18 cellular contexts compared by ENCODE assay signal in genomic region chr16:31143889-31144148, GRCh38. TPM values are rescaled to one million over a fixed set of nuclear protein-coding genes. Genes with fewer than 3 reads are reported as not detected.
DNase-seq lines count a peak whose midpoint lies in the region; ATAC-seq and TF ChIP-seq lines count a peak whose summit lies in the region.
"Had no signal": no experiment of that assay in that cellular context is flagged by ENCODE, and none has a peak within 500 bp of the region (broad histone marks: within the 10 kb centered on the region; RNA-seq: fewer than 3 reads in every experiment).

No MANE protein-coding gene starts in this region.

- H3K36me3 ChIP-seq in osteoblast (ENCODE audit: insufficient read depth, low read length), result no peaks in the 10 kb centered on the region
- H3K36me3 ChIP-seq: heart right ventricle, lower lobe of right lung, upper lobe of left lung had no signal

- peak overlapping the region; percentile 63 for H3K27ac Mint-ChIP-seq in activated CD8-positive, alpha-beta memory T cell treated with anti-CD3 and anti-CD28 coated beads, Interleukin-2, amount 10 ng/mL, durations not matched to agents 7 days and 5 days
- H3K27ac Mint-ChIP-seq in dendritic cell treated with granulocyte-macrophage colony-stimulating factor and Interleukin-4, amounts not matched to agents 40 ng/mL and 50 ng/mL, for 4 days, result peak overlapping the region; percentile 89

- no peaks in the 10 kb centered on the region for H3K79me2 ChIP-seq in osteoblast (ENCODE audit: insufficient read depth, low read length)

- intact Hi-C loops in dendritic cell treated with granulocyte-macrophage colony-stimulating factor and Interleukin-4, amounts not matched to agents 40 ng/mL and 50 ng/mL, for 4 days (cut with micrococcal nuclease), result loop anchor here (5.0 kb wide), 1 partner anchor 37 kb away; the partner anchor contains the start of gene BCKDK

- H3K4me1 ChIP-seq in osteoblast (ENCODE audit: insufficient read depth, low read length), result peaks cover 14% of the 10 kb centered on the region

- no peak overlapping the region for H3K4me3 Mint-ChIP-seq in activated CD8-positive, alpha-beta memory T cell treated with anti-CD3 and anti-CD28 coated beads, Interleukin-2, amount 10 ng/mL, durations not matched to agents 7 days and 5 days
- no peak overlapping the region for H3K4me3 Mint-ChIP-seq in dendritic cell treated with granulocyte-macrophage colony-stimulating factor and Interleukin-4, amounts not matched to agents 40 ng/mL and 50 ng/mL, for 4 days

- no peak for DNase-seq in activated CD8-positive, alpha-beta memory T cell treated with anti-CD3 and anti-CD28 coated beads, Interleukin-2, amount 10 ng/mL, durations not matched to agents 7 days and 5 days
- DNase-seq in activated CD8-positive, alpha-beta memory T cell treated with anti-CD3 and anti-CD28 coated beads, Interleukin-2, amount 50 U/mL, for 4 hours, result no peak
- DNase-seq in RWPE1 (ENCODE audit: low spot score), result no peak
- DNase-seq in osteoblast (ENCODE audit: insufficient read length, low spot score, missing footprints), result peak; percentile 58
- no peak for DNase-seq in stimulated activated CD4-positive, alpha-beta T cell treated with anti-CD3 and anti-CD28 coated beads, Interleukin-15, amount 100 ng/mL, for 24 hours
- no peak for DNase-seq in COLO668 (lab: John Stamatoyannopoulos, UW; ENCODE audit: unreplicated experiment)
- DNase-seq: ACHN; central memory CD4-positive, alpha-beta T cell; effector CD8-positive, alpha-beta T cell; heart right ventricle; lower lobe of right lung; NCI-H1694; RPMI8226 had no signal

- no peaks in the 10 kb centered on the region for H3K9me3 Mint-ChIP-seq in activated CD8-positive, alpha-beta memory T cell treated with anti-CD3 and anti-CD28 coated beads, Interleukin-2, amount 10 ng/mL, durations not matched to agents 7 days and 5 days (ENCODE audit: low read depth)
- no peaks in the 10 kb centered on the region for H3K9me3 Mint-ChIP-seq in dendritic cell treated with granulocyte-macrophage colony-stimulating factor and Interleukin-4, amounts not matched to agents 40 ng/mL and 50 ng/mL, for 4 days

- no peak for ATAC-seq in activated CD8-positive, alpha-beta memory T cell treated with anti-CD3 and anti-CD28 coated beads, Interleukin-2, amount 10 ng/mL, durations not matched to agents 7 days and 5 days
- ATAC-seq in HG03571 (IDR thresholded peaks at IDR 0.05; ENCODE audit: unreplicated experiment), result no peak
- ATAC-seq: heart right ventricle, lower lobe of right lung had no signal

- H3K4me1 Mint-ChIP-seq in activated CD8-positive, alpha-beta memory T cell treated with anti-CD3 and anti-CD28 coated beads, Interleukin-2, amount 10 ng/mL, durations not matched to agents 7 days and 5 days, result peaks cover 10% of the 10 kb centered on the region
- H3K4me1 Mint-ChIP-seq in dendritic cell treated with granulocyte-macrophage colony-stimulating factor and Interleukin-4, amounts not matched to agents 40 ng/mL and 50 ng/mL, for 4 days (ENCODE audit: low read depth), result peaks cover 72% of the 10 kb centered on the region

- H3K4me2 ChIP-seq in osteoblast (ENCODE audit: insufficient read depth, low read length), result no peak overlapping the region

- H3K36me3 Mint-ChIP-seq in activated CD8-positive, alpha-beta memory T cell treated with anti-CD3 and anti-CD28 coated beads, Interleukin-2, amount 10 ng/mL, durations not matched to agents 7 days and 5 days, result no peaks in the 10 kb centered on the region
- H3K36me3 Mint-ChIP-seq in dendritic cell treated with granulocyte-macrophage colony-stimulating factor and Interleukin-4, amounts not matched to agents 40 ng/mL and 50 ng/mL, for 4 days (ENCODE audit: low read depth), result peaks cover 62% of the 10 kb centered on the region

- no peaks in the 10 kb centered on the region for H4K20me1 ChIP-seq in osteoblast (ENCODE audit: insufficient read depth, low read length)

- CTCF ChIA-PET in activated CD8-positive, alpha-beta memory T cell treated with anti-CD3 and anti-CD28 coated beads, Interleukin-2, amount 10 ng/mL, durations not matched to agents 7 days and 5 days (lab: Charles Lee), result interaction anchor here (0.6 to 2.8 kb wide), 5 partner anchors 22 to 158 kb away, joined by 3 to 35 read pairs (median 19); partner anchors contain the start of gene KAT8
- CTCF ChIA-PET in RWPE1 (lab: Yijun Ruan, JAX), result interaction anchor here (0.5 to 2.4 kb wide), 2 partner anchors 51 to 158 kb away, joined by 3 to 23 read pairs; partner anchors contain the start of gene HSD3B7

- no peaks in the 10 kb centered on the region for H3K9me3 ChIP-seq in osteoblast (ENCODE audit: low read depth, low read length)
- H3K9me3 ChIP-seq: heart right ventricle, lower lobe of right lung, upper lobe of left lung had no signal

- H3K27me3 Mint-ChIP-seq in activated CD8-positive, alpha-beta memory T cell treated with anti-CD3 and anti-CD28 coated beads, Interleukin-2, amount 10 ng/mL, durations not matched to agents 7 days and 5 days, result peaks cover 10% of the 10 kb centered on the region
- no peaks in the 10 kb centered on the region for H3K27me3 Mint-ChIP-seq in dendritic cell treated with granulocyte-macrophage colony-stimulating factor and Interleukin-4, amounts not matched to agents 40 ng/mL and 50 ng/mL, for 4 days

- H2AFZ ChIP-seq in osteoblast (ENCODE audit: low read length), result no peak overlapping the region

- peaks cover 26% of the 10 kb centered on the region for H3K27me3 ChIP-seq in osteoblast (ENCODE audit: insufficient read depth, low read length)
- H3K27me3 ChIP-seq: upper lobe of left lung had no signal

- POLR2A ChIA-PET in RWPE1 (lab: Yijun Ruan, JAX; ENCODE audit: low non-redundant PET), result no interaction called here

- H3K27ac ChIP-seq in RWPE1, result 0 out of 2 replicates have a peak overlapping the region, but pooled peaks have one; percentile 21
- no peak overlapping the region for H3K27ac ChIP-seq in osteoblast (ENCODE audit: low read depth, low read length)
- H3K27ac ChIP-seq: heart right ventricle, lower lobe of right lung, upper lobe of left lung had no signal

- no peak for TF ChIP-seq CTCF in RWPE1 (conservative IDR thresholded peaks at IDR 0.05; ENCODE audit: low read depth)
- TF ChIP-seq CTCF in osteoblast (IDR thresholded peaks at IDR 0.05; ENCODE audit: extremely low read depth, low read depth, low read length), result no peak

- H3K4me3 ChIP-seq in osteoblast (ENCODE audit: insufficient read depth, low read length), result no peak overlapping the region
- H3K4me3 ChIP-seq: heart right ventricle, lower lobe of right lung, upper lobe of left lung had no signal

RNA-seq across cellular contexts. Expression of gene PRSS36, which starts 6.0 kb away (rescaled TPM):
- under 1 TPM; 0.59 to 0.96 TPM for total RNA-seq in activated CD8-positive, alpha-beta memory T cell treated with anti-CD3 and anti-CD28 coated beads, Interleukin-2, amount 10 ng/mL, durations not matched to agents 7 days and 5 days
- 0.29 TPM in 1 of 2 replicates, not detected in the other for total RNA-seq in osteoblast

RNA-seq across cellular contexts. Expression of gene PRSS8, which starts 8.3 kb away (rescaled TPM):
- not detected for total RNA-seq in activated CD8-positive, alpha-beta memory T cell treated with anti-CD3 and anti-CD28 coated beads, Interleukin-2, amount 10 ng/mL, durations not matched to agents 7 days and 5 days
- total RNA-seq in osteoblast, result not detected in 2 replicates
- total RNA-seq: fibroblast of lung, M059J had no signal

RNA-seq across cellular contexts. Expression of gene KAT8, which starts 26.4 kb away (rescaled TPM):
- total RNA-seq in activated CD8-positive, alpha-beta memory T cell treated with anti-CD3 and anti-CD28 coated beads, Interleukin-2, amount 10 ng/mL, durations not matched to agents 7 days and 5 days, result 10 to 100 TPM; 54.8 to 56.1 TPM
- 31.8 and 35.1 TPM in 2 replicates for total RNA-seq in osteoblast

RNA-seq across cellular contexts. Expression of gene BCKDK, which starts 35.6 kb away (rescaled TPM):
- total RNA-seq in activated CD8-positive, alpha-beta memory T cell treated with anti-CD3 and anti-CD28 coated beads, Interleukin-2, amount 10 ng/mL, durations not matched to agents 7 days and 5 days, result 10 to 100 TPM; 34.7 to 35.4 TPM
- total RNA-seq in osteoblast, result 25.9 and 30.0 TPM in 2 replicates

RNA-seq across cellular contexts. Expression of gene FUS, which starts 36.1 kb away (rescaled TPM):
- 100 to 1,000 TPM; 514 to 619 TPM for total RNA-seq in activated CD8-positive, alpha-beta memory T cell treated with anti-CD3 and anti-CD28 coated beads, Interleukin-2, amount 10 ng/mL, durations not matched to agents 7 days and 5 days
- 24.2 and 30.4 TPM in 2 replicates for total RNA-seq in osteoblast
